Comparison of ENCODE assay signal across 15 cellular contexts in genomic region chr1:234554478-234555311, GRCh38. TPM values are rescaled to one million over a fixed set of nuclear protein-coding genes. Genes with fewer than 3 reads are reported as not detected.
DNase-seq lines count a peak whose midpoint lies in the region; ATAC-seq and TF ChIP-seq lines count a peak whose summit lies in the region.
"Had no signal": no experiment of that assay in that cellular context is flagged by ENCODE, and none has a peak within 500 bp of the region (broad histone marks: within the 10 kb centered on the region; RNA-seq: fewer than 3 reads in every experiment).

No MANE protein-coding gene starts in this region.

- no peaks in the 10 kb centered on the region for H3K27me3 ChIP-seq in fibroblast of lung (ENCODE audit: control insufficient read depth, insufficient read depth, low read length)
- no peaks in the 10 kb centered on the region for H3K27me3 ChIP-seq in stomach smooth muscle (ENCODE audit: control insufficient read depth in 1 of 2, insufficient read depth in 2 of 2, low read length in 2 of 2)
- H3K27me3 ChIP-seq: colonic mucosa had no signal

- no peaks in the 10 kb centered on the region for H3K79me2 ChIP-seq in fibroblast of lung (ENCODE audit: control insufficient read depth, insufficient read depth, low read length)

- no peak overlapping the region for H3K4me3 Mint-ChIP-seq in activated naive CD4-positive, alpha-beta T cell treated with anti-CD3 and anti-CD28 coated beads, Interleukin-2, amount 10 ng/mL, durations not matched to agents 7 days and 5 days
- H3K4me3 Mint-ChIP-seq: stimulated activated naive CD8-positive, alpha-beta T cell treated with anti-CD3 and anti-CD28 coated beads, Interleukin-15, Interleukin-2, amounts not matched to agents 100 ng/mL and 50 ng/mL, for 24 hours had no signal

- no peak overlapping the region for H3K9ac ChIP-seq in fibroblast of lung (ENCODE audit: insufficient read depth, low read length)
- H3K9ac ChIP-seq in stomach smooth muscle (ENCODE audit: low read length in 2 of 2): peak overlapping the region; percentile 41 to 71

- H3K4me3 ChIP-seq in fibroblast of lung (replicated peaks in 1 of 4; ENCODE audit: control extremely low read depth in 1 of 4, insufficient read depth in 1 of 4, low read depth in 3 of 4, low read length in 4 of 4): no peak overlapping the region
- no peak overlapping the region for H3K4me3 ChIP-seq in stomach smooth muscle (ENCODE audit: low read length in 2 of 2)
- H3K4me3 ChIP-seq: colonic mucosa had no signal

- no peak overlapping the region for H2AFZ ChIP-seq in fibroblast of lung (ENCODE audit: low read length)

- no peak for TF ChIP-seq CTCF in fibroblast of lung (conservative IDR thresholded peaks at IDR 0.05 in 1 of 2, IDR thresholded peaks at IDR 0.05 in 1 of 2; ENCODE audit: low read depth in 1 of 2, low read length in 2 of 2)

- H3K9me3 Mint-ChIP-seq in activated naive CD4-positive, alpha-beta T cell treated with anti-CD3 and anti-CD28 coated beads, Interleukin-2, amount 10 ng/mL, durations not matched to agents 7 days and 5 days: no peaks in the 10 kb centered on the region
- H3K9me3 Mint-ChIP-seq: stimulated activated naive CD8-positive, alpha-beta T cell treated with anti-CD3 and anti-CD28 coated beads, Interleukin-15, Interleukin-2, amounts not matched to agents 100 ng/mL and 50 ng/mL, for 24 hours had no signal

- peak; percentile 18 for DNase-seq in NCI-H146 (lab: John Stamatoyannopoulos, UW)
- DNase-seq in NCI-H146 treated with DMSO at 0.1 percent for 48 hours (lab: John Stamatoyannopoulos, UW; ENCODE audit: unreplicated experiment): no peak
- DNase-seq in NCI-H774 (lab: John Stamatoyannopoulos, UW): peak; percentile 81
- peak; percentile 36 to 49 for DNase-seq in fibroblast of lung (ENCODE audit: low read depth in 2 of 2)
- no peak for DNase-seq in activated CD8-positive, alpha-beta memory T cell treated with anti-CD3 and anti-CD28 coated beads, Interleukin-2, amount 50 U/mL, for 4 hours
- DNase-seq in activated naive CD4-positive, alpha-beta T cell treated with anti-CD3 and anti-CD28 coated beads, Interleukin-2, amount 10 ng/mL, durations not matched to agents 7 days and 5 days: no peak
- DNase-seq: activated CD4-positive, alpha-beta T cell treated with anti-CD3 and anti-CD28 coated beads for 4 hours; colonic mucosa; NCI-H748 treated with DMSO at 0.1 percent for 48 hours; stimulated activated CD4-positive, alpha-beta T cell treated with anti-CD3 and anti-CD28 coated beads, Interleukin-2, amount 100 ng/mL, for 48 hours had no signal

- CTCF ChIA-PET in activated naive CD4-positive, alpha-beta T cell treated with anti-CD3 and anti-CD28 coated beads, Interleukin-2, amount 10 ng/mL, durations not matched to agents 7 days and 5 days (lab: Charles Lee): no interaction called here

- H3K27ac Mint-ChIP-seq in activated naive CD4-positive, alpha-beta T cell treated with anti-CD3 and anti-CD28 coated beads, Interleukin-2, amount 10 ng/mL, durations not matched to agents 7 days and 5 days: no peak overlapping the region
- H3K27ac Mint-ChIP-seq: stimulated activated naive CD8-positive, alpha-beta T cell treated with anti-CD3 and anti-CD28 coated beads, Interleukin-15, Interleukin-2, amounts not matched to agents 100 ng/mL and 50 ng/mL, for 24 hours had no signal

- H4K20me1 ChIP-seq in fibroblast of lung (ENCODE audit: control insufficient read depth, extremely low read depth, insufficient read depth, low read length): no peaks in the 10 kb centered on the region

- H3K4me1 ChIP-seq in fibroblast of lung (ENCODE audit: control insufficient read depth, extremely low read depth, insufficient read depth, low read length) (no peaks in the 10 kb centered on the region), stomach smooth muscle (ENCODE audit: control insufficient read depth, insufficient read depth, low read length) (peaks cover 32% of the 10 kb centered on the region)
- H3K4me1 ChIP-seq: colonic mucosa had no signal

- H3K36me3 Mint-ChIP-seq in activated naive CD4-positive, alpha-beta T cell treated with anti-CD3 and anti-CD28 coated beads, Interleukin-2, amount 10 ng/mL, durations not matched to agents 7 days and 5 days: no peaks in the 10 kb centered on the region

- H3K4me1 Mint-ChIP-seq in activated naive CD4-positive, alpha-beta T cell treated with anti-CD3 and anti-CD28 coated beads, Interleukin-2, amount 10 ng/mL, durations not matched to agents 7 days and 5 days: no peaks in the 10 kb centered on the region

- H3K27ac ChIP-seq in fibroblast of lung (ENCODE audit: insufficient read depth, low read length) (no peak overlapping the region), stomach smooth muscle (ENCODE audit: low read length) (peak overlapping the region; percentile 97)
- H3K27ac ChIP-seq: colonic mucosa had no signal

- H3K27me3 Mint-ChIP-seq in activated naive CD4-positive, alpha-beta T cell treated with anti-CD3 and anti-CD28 coated beads, Interleukin-2, amount 10 ng/mL, durations not matched to agents 7 days and 5 days: peaks cover 24% of the 10 kb centered on the region
- H3K27me3 Mint-ChIP-seq: stimulated activated naive CD8-positive, alpha-beta T cell treated with anti-CD3 and anti-CD28 coated beads, Interleukin-15, Interleukin-2, amounts not matched to agents 100 ng/mL and 50 ng/mL, for 24 hours had no signal

- no peaks in the 10 kb centered on the region for H3K36me3 ChIP-seq in fibroblast of lung (ENCODE audit: control insufficient read depth, insufficient read depth, low read length)
- no peaks in the 10 kb centered on the region for H3K36me3 ChIP-seq in stomach smooth muscle (ENCODE audit: control insufficient read depth in 2 of 2, insufficient read depth in 2 of 2, low read length in 2 of 2)
- H3K36me3 ChIP-seq: colonic mucosa had no signal

- H3K9me3 ChIP-seq in fibroblast of lung (ENCODE audit: control insufficient read depth, insufficient read depth, low read depth, low read length) (no peaks in the 10 kb centered on the region), stomach smooth muscle (ENCODE audit: control insufficient read depth in 2 of 2, low read length in 2 of 2) (no peaks in the 10 kb centered on the region)
- H3K9me3 ChIP-seq: colonic mucosa had no signal

- ATAC-seq in GM18519 (IDR thresholded peaks at IDR 0.05; ENCODE audit: low FRiP score, unreplicated experiment): no peak
- ATAC-seq: HCT116, left colon had no signal

- no peak overlapping the region for H3K4me2 ChIP-seq in fibroblast of lung (ENCODE audit: extremely low read depth, insufficient read depth, low read length)

RNA-seq across cellular contexts. Expression of gene IRF2BP2, which starts 55.3 kb away (rescaled TPM):
- total RNA-seq in fibroblast of lung: 71.8 and 113 TPM in 2 replicates
- 17.8 and 28.2 TPM in 2 replicates for polyA plus RNA-seq in fibroblast of lung
- polyA plus RNA-seq in fibroblast of lung (2012): 28.9 and 44.7 TPM in 2 replicates
- polyA minus RNA-seq in fibroblast of lung (ENCODE audit: low replicate concordance): 38.6 and 48.1 TPM in 2 replicates

Comparison
In these comparisons a context has a peak if more than half of its experiments do, and no peak if none do; other contexts are left out.
1. DNase-seq: peak in NCI-H146 (single experiment), NCI-H774 (single experiment) and fibroblast of lung (2 of 2); none in NCI-H146 treated with DMSO at 0.1 percent for 48 hours (single experiment), activated CD8-positive, alpha-beta memory T cell treated with anti-CD3 and anti-CD28 coated beads, Interleukin-2, amount 50 U/mL, for 4 hours (single experiment) and activated naive CD4-positive, alpha-beta T cell treated with anti-CD3 and anti-CD28 coated beads, Interleukin-2, amount 10 ng/mL, durations not matched to agents 7 days and 5 days (single experiment).